In genomic region chr22:45565171-45565570, GRCh38 we compare ENCODE assay signal across 27 cellular contexts.
A peak's percentile ranks its signal among the peaks of the same experiment; 100 is the strongest.
DNase-seq lines count a peak whose midpoint lies in the region; ATAC-seq, FAIRE-seq and TF ChIP-seq lines count a peak whose summit lies in the region.
"Had no signal": no experiment of that assay in that cellular context is flagged by ENCODE, and none has a peak within 500 bp of the region (broad histone marks: within the 10 kb centered on the region; RNA-seq: fewer than 3 reads in every experiment).

No MANE protein-coding gene starts in this region.

- FAIRE-seq in kidney (lab: Jason Lieb, UNC) (no peak), urothelium cell line (lab: Jason Lieb, UNC) (peak; percentile 30)
- FAIRE-seq: A549, D721Med, GM12878, GM19239, H54 had no signal

- H3K27ac Mint-ChIP-seq in chondrocyte (ENCODE audit: unreplicated experiment) = no peak overlapping the region
- H3K27ac Mint-ChIP-seq in natural killer cell = no peak overlapping the region
- H3K27ac Mint-ChIP-seq: CD14-positive monocyte; CD4-positive, alpha-beta T cell; CD8-positive, alpha-beta memory T cell had no signal

- no peak overlapping the region for H3K27ac ChIP-seq in kidney (ENCODE audit: low read depth in 2 of 2, low read length in 2 of 2)
- H3K27ac ChIP-seq: A549; BLaER1 treated with 17β-estradiol and CSF1 and Interleukin-3, amounts not matched to agents 10 nM and 100 nM; GM23248 had no signal

- H3K4me3 Mint-ChIP-seq in chondrocyte (ENCODE audit: unreplicated experiment) (no peak overlapping the region), natural killer cell (no peak overlapping the region)
- H3K4me3 Mint-ChIP-seq: CD14-positive monocyte; CD4-positive, alpha-beta T cell; CD8-positive, alpha-beta memory T cell had no signal

- H3K36me3 Mint-ChIP-seq in chondrocyte (ENCODE audit: low read depth) (peaks cover 38% of the 10 kb centered on the region), natural killer cell (peaks cover 8% of the 10 kb centered on the region)
- H3K36me3 Mint-ChIP-seq: CD14-positive monocyte had no signal

- H3K36me3 ChIP-seq in kidney (ENCODE audit: control insufficient read depth in 1 of 2, insufficient read depth in 2 of 2, low read length in 2 of 2) = no peaks in the 10 kb centered on the region
- H3K36me3 ChIP-seq in H7 (replicated peaks; ENCODE audit: control insufficient read depth, insufficient read depth, low read length) = peaks cover 3% of the 10 kb centered on the region
- H3K36me3 ChIP-seq: BE2C had no signal

- intact Hi-C loops in left ventricle myocardium superior (cut with micrococcal nuclease) = no loop called here
- intact Hi-C loops in Right ventricle myocardium superior (cut with DNase I) = no loop called here
- intact Hi-C loops in kidney (cut with DNase I) = no loop called here
- intact Hi-C loops in natural killer cell (cut with micrococcal nuclease) = no loop called here

- TF ChIP-seq CTCF in chondrocyte (IDR thresholded peaks at IDR 0.05) (no peak), kidney (IDR thresholded peaks at IDR 0.05; ENCODE audit: borderline replicate concordance, extremely low read depth, insufficient read depth) (no peak), natural killer cell (IDR thresholded peaks at IDR 0.05) (no peak)

- DNase-seq in left ventricle myocardium superior = no peak
- DNase-seq in Right ventricle myocardium superior = no peak
- DNase-seq in chondrocyte (ENCODE audit: low spot score) = peak; percentile 55
- DNase-seq in kidney = peak; percentile 29
- DNase-seq in urothelium cell line (ENCODE audit: low spot score) = no peak
- DNase-seq in natural killer cell = no peak
- DNase-seq in H7 = no peak
- DNase-seq in UCSD-AML1 (lab: John Stamatoyannopoulos, UW; ENCODE audit: unreplicated experiment) = no peak
- DNase-seq: 8988T; ACHN; AML-193; BE2C; CD4-positive, alpha-beta T cell; CD8-positive, alpha-beta memory T cell; DMS 273 treated with DMSO at 0.1 percent for 48 hours; DMS79; EL; GDM1 had no signal

- H3K27me3 Mint-ChIP-seq in chondrocyte (ENCODE audit: low read depth) (no peaks in the 10 kb centered on the region), natural killer cell (ENCODE audit: low read depth in 2 of 2) (peaks cover 14 to 19% of the 10 kb centered on the region in 2 donors)

- no peaks in the 10 kb centered on the region for H3K27me3 ChIP-seq in H7 (ENCODE audit: control insufficient read depth, insufficient read depth, low read length)
- H3K27me3 ChIP-seq: BE2C had no signal

- peaks cover 3 to 6% of the 10 kb centered on the region in 2 donors for H3K9me3 ChIP-seq in kidney (ENCODE audit: control insufficient read depth in 1 of 2, low read length in 2 of 2)
- H3K9me3 ChIP-seq: BE2C had no signal

- no peak overlapping the region for H3K9ac ChIP-seq in kidney (ENCODE audit: low read length in 2 of 2)
- H3K9ac ChIP-seq: BLaER1 treated with 17β-estradiol and CSF1 and Interleukin-3, amounts not matched to agents 10 nM and 100 nM; GM23248 had no signal

- no peaks in the 10 kb centered on the region for H3K4me1 Mint-ChIP-seq in chondrocyte (ENCODE audit: low read depth)
- no peaks in the 10 kb centered on the region for H3K4me1 Mint-ChIP-seq in natural killer cell
- H3K4me1 Mint-ChIP-seq: CD14-positive monocyte; CD8-positive, alpha-beta memory T cell had no signal

- ATAC-seq in left ventricle myocardium superior (peak; percentile 5), Right ventricle myocardium superior (ENCODE audit: poor library complexity) (no peak), natural killer cell (no peak)
- ATAC-seq: A549, GM12878, HCT116 had no signal

- H3K4me1 ChIP-seq in kidney (ENCODE audit: control insufficient read depth in 1 of 2, insufficient read depth in 1 of 2, low read depth in 1 of 2, low read length in 2 of 2) = no peaks in the 10 kb centered on the region
- H3K4me1 ChIP-seq: A549, BE2C had no signal

- H3K4me3 ChIP-seq in kidney (ENCODE audit: low read length in 2 of 2) (no peak overlapping the region), H7 (ENCODE audit: insufficient read depth, low read depth, low read length) (no peak overlapping the region)
- H3K4me3 ChIP-seq: A549; BLaER1 treated with 17β-estradiol and CSF1 and Interleukin-3, amounts not matched to agents 10 nM and 100 nM; GM12878; GM23248 had no signal

- H3K9me3 Mint-ChIP-seq in chondrocyte (ENCODE audit: low read depth) = peaks cover 5% of the 10 kb centered on the region
- H3K9me3 Mint-ChIP-seq in natural killer cell = peaks cover 3% of the 10 kb centered on the region in 2 donors

Comparison
In these comparisons a context has a peak if more than half of its experiments do, and no peak if none do; other contexts are left out.
1. DNase-seq: peak in chondrocyte (single experiment) and kidney (single experiment); none in left ventricle myocardium superior (single experiment), Right ventricle myocardium superior (single experiment), urothelium cell line (single experiment), natural killer cell (single experiment), H7 (single experiment) and UCSD-AML1 (single experiment).